Comparison of ENCODE assay signal across 1 cellular context in the genomic region with DNA sequence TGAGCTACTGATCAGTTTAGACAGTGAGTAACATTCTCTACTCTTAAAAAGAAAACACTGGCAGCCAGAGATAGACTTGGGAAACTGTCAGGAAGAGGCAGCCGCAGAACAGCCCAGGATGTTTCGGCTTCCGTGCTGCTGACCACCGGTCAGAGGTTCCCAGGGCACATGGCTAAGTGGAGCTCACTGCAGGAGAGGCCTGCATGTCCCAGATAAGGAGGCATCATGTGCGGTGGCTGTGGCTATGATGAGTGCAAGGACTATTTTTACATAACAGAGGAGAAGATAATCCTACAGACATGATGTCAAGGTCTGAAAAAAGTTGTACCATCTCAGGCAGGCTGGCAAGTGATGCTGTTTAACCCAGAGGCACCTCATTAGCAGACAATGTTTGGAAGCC.
TF ChIP-seq lines count a peak whose summit lies in the region.

No MANE protein-coding gene starts in this region.

TF ChIP-seq in K562, 482 proteins besides CTCF, POLR2A, EP300 and RAD21 (continued from another document and continues in another):
- TF ChIP-seq, protein P1, sequence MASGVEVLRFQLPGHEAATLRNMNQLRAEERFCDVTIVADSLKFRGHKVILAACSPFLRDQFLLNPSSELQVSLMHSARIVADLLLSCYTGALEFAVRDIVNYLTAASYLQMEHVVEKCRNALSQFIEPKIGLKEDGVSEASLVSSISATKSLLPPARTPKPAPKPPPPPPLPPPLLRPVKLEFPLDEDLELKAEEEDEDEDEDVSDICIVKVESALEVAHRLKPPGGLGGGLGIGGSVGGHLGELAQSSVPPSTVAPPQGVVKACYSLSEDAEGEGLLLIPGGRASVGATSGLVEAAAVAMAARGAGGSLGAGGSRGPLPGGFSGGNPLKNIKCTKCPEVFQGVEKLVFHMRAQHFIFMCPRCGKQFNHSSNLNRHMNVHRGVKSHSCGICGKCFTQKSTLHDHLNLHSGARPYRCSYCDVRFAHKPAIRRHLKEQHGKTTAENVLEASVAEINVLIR (CRISPR knock-in tag; IDR thresholded peaks at IDR 0.05) = peak; percentile 64; the same call in 1 of the 2 replicates
- TF ChIP-seq CEBPB (tag; IDR thresholded peaks at IDR 0.05) (no peak), KDM2B (CRISPR knock-in tag; IDR thresholded peaks at IDR 0.05) (no peak), ZSCAN29 (IDR thresholded peaks at IDR 0.05) (no peak), GATAD2A (IDR thresholded peaks at IDR 0.05) (no peak), ZFP30 (CRISPR knock-in tag; IDR thresholded peaks at IDR 0.05; ENCODE audit: borderline replicate concordance) (no peak), KHSRP (IDR thresholded peaks at IDR 0.05) (no peak; the same call in 1 of the 2 replicates), GABPB1 (CRISPR knock-in tag; IDR thresholded peaks at IDR 0.05) (no peak), ID3 (CRISPR knock-in tag; IDR thresholded peaks at IDR 0.05) (no peak), ID3 (tag; IDR thresholded peaks at IDR 0.05) (no peak), SP1 (CRISPR knock-in tag; IDR thresholded peaks at IDR 0.05) (no peak), ZNF175 (CRISPR knock-in tag; IDR thresholded peaks at IDR 0.05; ENCODE audit: low read depth) (peak; percentile 91), NCOA2 (IDR thresholded peaks at IDR 0.05; ENCODE audit: partially characterized antibody in 2 of 2) (no peak), PRMT5 (CRISPR knock-in tag; IDR thresholded peaks at IDR 0.05) (no peak), HDGF (IDR thresholded peaks at IDR 0.05) (no peak), NCOA1 (IDR thresholded peaks at IDR 0.05; ENCODE audit: low read depth) (peak; percentile 67; the same call in 1 of the 2 replicates), ZNF324 (CRISPR knock-in tag; IDR thresholded peaks at IDR 0.05) (no peak), BACH1 (tag; IDR thresholded peaks at IDR 0.05) (peak; percentile 27; the same call in 1 of the 2 replicates), HLTF (IDR thresholded peaks at IDR 0.05) (no peak), FIP1L1 (IDR thresholded peaks at IDR 0.05; ENCODE audit: low read depth, low read length, poor library complexity, severe bottlenecking) (no peak), ZKSCAN3 (CRISPR knock-in tag; IDR thresholded peaks at IDR 0.05) (no peak), ZNF717 (CRISPR knock-in tag; IDR thresholded peaks at IDR 0.05) (no peak), GABPA (tag; conservative IDR thresholded peaks at IDR 0.05; ENCODE audit: low read depth) (peak; percentile 42; the same call in 1 of the 2 replicates), DPF2 (IDR thresholded peaks at IDR 0.05) (peak; percentile 74; the same call in 1 of the 2 replicates), BRCA1 (IDR thresholded peaks at IDR 0.05) (no peak), BRCA1 (CRISPR knock-in tag; IDR thresholded peaks at IDR 0.05) (no peak), YY1 (IDR thresholded peaks at IDR 0.05; ENCODE audit: borderline replicate concordance in 1 of 3, control insufficient read depth in 1 of 3, extremely low read depth in 1 of 3, insufficient read depth in 3 of 3, insufficient read length in 1 of 3, insufficient replicate concordance in 2 of 3, low read depth in 1 of 3, low read length in 2 of 3) (no peak), THRA (IDR thresholded peaks at IDR 0.05) (no peak), MAZ (CRISPR knock-in tag; conservative IDR thresholded peaks at IDR 0.05 in 1 of 2, IDR thresholded peaks at IDR 0.05 in 1 of 2) (no peak; a peak in 1 of 4 replicates), SRSF9 (IDR thresholded peaks at IDR 0.05; ENCODE audit: borderline replicate concordance, low read depth, low read length) (no peak), PHF8 (IDR thresholded peaks at IDR 0.05; ENCODE audit: borderline replicate concordance, low read length) (no peak), SAFB (IDR thresholded peaks at IDR 0.05; ENCODE audit: borderline replicate concordance, low read depth, low read length) (no peak), MCM2 (IDR thresholded peaks at IDR 0.05; ENCODE audit: low read depth) (no peak), ZNF586 (CRISPR knock-in tag; conservative IDR thresholded peaks at IDR 0.05) (no peak), PTRF (tag; IDR thresholded peaks at IDR 0.05) (no peak), RBM15 (IDR thresholded peaks at IDR 0.05; ENCODE audit: insufficient read depth, low read length) (no peak), NFRKB (IDR thresholded peaks at IDR 0.05; ENCODE audit: low read depth) (no peak), MYNN (IDR thresholded peaks at IDR 0.05) (no peak), MYNN (CRISPR knock-in tag; IDR thresholded peaks at IDR 0.05) (no peak), ZEB2 (IDR thresholded peaks at IDR 0.05) (no peak), RAD51 (IDR thresholded peaks at IDR 0.05; ENCODE audit: borderline replicate concordance, low read depth) (no peak), POU5F1 (IDR thresholded peaks at IDR 0.05; ENCODE audit: borderline replicate concordance, low read depth, low read length, partially characterized antibody) (no peak), ZNF146 (CRISPR knock-in tag; IDR thresholded peaks at IDR 0.05; ENCODE audit: unreplicated experiment) (no peak), ASH1L (IDR thresholded peaks at IDR 0.05; ENCODE audit: borderline replicate concordance, low read depth, partially characterized antibody) (no peak), CBFB (CRISPR knock-in tag; IDR thresholded peaks at IDR 0.05) (no peak), FOXJ2 (tag; IDR thresholded peaks at IDR 0.05) (no peak), GATA2 (CRISPR knock-in tag; IDR thresholded peaks at IDR 0.05) (peak; percentile 60; the same call in 1 of the 2 replicates), RFX5 (IDR thresholded peaks at IDR 0.05; ENCODE audit: low read depth, low read length) (no peak), ZNF431 (CRISPR knock-in tag; IDR thresholded peaks at IDR 0.05) (no peak), TGIF2 (CRISPR knock-in tag; IDR thresholded peaks at IDR 0.05) (no peak), IFI16 (CRISPR knock-in tag; IDR thresholded peaks at IDR 0.05) (no peak), TCFL5 (CRISPR knock-in tag; conservative IDR thresholded peaks at IDR 0.05) (no peak), POLR3A (IDR thresholded peaks at IDR 0.05; ENCODE audit: borderline replicate concordance, extremely low read depth, insufficient read depth, insufficient read length) (no peak), ZNF408 (CRISPR knock-in tag; IDR thresholded peaks at IDR 0.05; ENCODE audit: low read depth) (no peak), BCOR (IDR thresholded peaks at IDR 0.05) (no peak), ZKSCAN1 (IDR thresholded peaks at IDR 0.05; ENCODE audit: low read depth, low read length) (0 out of 2 replicates have a peak, but pooled peaks have one; percentile 26), FOXM1 (IDR thresholded peaks at IDR 0.05; ENCODE audit: low read depth) (peak; percentile 58; the same call in 1 of the 2 replicates), FOXM1 (CRISPR knock-in tag; IDR thresholded peaks at IDR 0.05; ENCODE audit: low read depth) (no peak), HEY1 (CRISPR knock-in tag; IDR thresholded peaks at IDR 0.05; ENCODE audit: borderline replicate concordance) (no peak), HBP1 (CRISPR knock-in tag; IDR thresholded peaks at IDR 0.05) (peak; percentile 41; the same call in 1 of the 2 replicates), HDAC8 (tag; IDR thresholded peaks at IDR 0.05) (no peak), C11orf30 (IDR thresholded peaks at IDR 0.05; ENCODE audit: low read depth) (no peak), EZH2 (IDR thresholded peaks at IDR 0.05; ENCODE audit: borderline replicate concordance, low read depth, low read length) (no peak)
- TF ChIP-seq, protein P2, sequence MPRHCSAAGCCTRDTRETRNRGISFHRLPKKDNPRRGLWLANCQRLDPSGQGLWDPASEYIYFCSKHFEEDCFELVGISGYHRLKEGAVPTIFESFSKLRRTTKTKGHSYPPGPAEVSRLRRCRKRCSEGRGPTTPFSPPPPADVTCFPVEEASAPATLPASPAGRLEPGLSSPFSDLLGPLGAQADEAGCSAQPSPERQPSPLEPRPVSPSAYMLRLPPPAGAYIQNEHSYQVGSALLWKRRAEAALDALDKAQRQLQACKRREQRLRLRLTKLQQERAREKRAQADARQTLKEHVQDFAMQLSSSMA (CRISPR knock-in tag; IDR thresholded peaks at IDR 0.05) = no peak
- TF ChIP-seq, protein P3, sequence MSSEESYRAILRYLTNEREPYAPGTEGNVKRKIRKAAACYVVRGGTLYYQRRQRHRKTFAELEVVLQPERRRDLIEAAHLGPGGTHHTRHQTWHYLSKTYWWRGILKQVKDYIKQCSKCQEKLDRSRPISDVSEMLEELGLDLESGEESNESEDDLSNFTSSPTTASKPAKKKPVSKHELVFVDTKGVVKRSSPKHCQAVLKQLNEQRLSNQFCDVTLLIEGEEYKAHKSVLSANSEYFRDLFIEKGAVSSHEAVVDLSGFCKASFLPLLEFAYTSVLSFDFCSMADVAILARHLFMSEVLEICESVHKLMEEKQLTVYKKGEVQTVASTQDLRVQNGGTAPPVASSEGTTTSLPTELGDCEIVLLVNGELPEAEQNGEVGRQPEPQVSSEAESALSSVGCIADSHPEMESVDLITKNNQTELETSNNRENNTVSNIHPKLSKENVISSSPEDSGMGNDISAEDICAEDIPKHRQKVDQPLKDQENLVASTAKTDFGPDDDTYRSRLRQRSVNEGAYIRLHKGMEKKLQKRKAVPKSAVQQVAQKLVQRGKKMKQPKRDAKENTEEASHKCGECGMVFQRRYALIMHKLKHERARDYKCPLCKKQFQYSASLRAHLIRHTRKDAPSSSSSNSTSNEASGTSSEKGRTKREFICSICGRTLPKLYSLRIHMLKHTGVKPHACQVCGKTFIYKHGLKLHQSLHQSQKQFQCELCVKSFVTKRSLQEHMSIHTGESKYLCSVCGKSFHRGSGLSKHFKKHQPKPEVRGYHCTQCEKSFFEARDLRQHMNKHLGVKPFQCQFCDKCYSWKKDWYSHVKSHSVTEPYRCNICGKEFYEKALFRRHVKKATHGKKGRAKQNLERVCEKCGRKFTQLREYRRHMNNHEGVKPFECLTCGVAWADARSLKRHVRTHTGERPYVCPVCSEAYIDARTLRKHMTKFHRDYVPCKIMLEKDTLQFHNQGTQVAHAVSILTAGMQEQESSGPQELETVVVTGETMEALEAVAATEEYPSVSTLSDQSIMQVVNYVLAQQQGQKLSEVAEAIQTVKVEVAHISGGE (CRISPR knock-in tag; IDR thresholded peaks at IDR 0.05) = peak in 1 of 3 experiments; percentile 70; a peak in 2 of 6 replicates
- TF ChIP-seq, protein P4, sequence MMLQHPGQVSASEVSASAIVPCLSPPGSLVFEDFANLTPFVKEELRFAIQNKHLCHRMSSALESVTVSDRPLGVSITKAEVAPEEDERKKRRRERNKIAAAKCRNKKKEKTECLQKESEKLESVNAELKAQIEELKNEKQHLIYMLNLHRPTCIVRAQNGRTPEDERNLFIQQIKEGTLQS (IDR thresholded peaks at IDR 0.05) = peak; percentile 52; the same call in 1 of the 2 replicates
- TF ChIP-seq, protein P4 (CRISPR knock-in tag; conservative IDR thresholded peaks at IDR 0.05) = peak; percentile 86; the same call in 1 of the 2 replicates
- TF ChIP-seq, protein P5, sequence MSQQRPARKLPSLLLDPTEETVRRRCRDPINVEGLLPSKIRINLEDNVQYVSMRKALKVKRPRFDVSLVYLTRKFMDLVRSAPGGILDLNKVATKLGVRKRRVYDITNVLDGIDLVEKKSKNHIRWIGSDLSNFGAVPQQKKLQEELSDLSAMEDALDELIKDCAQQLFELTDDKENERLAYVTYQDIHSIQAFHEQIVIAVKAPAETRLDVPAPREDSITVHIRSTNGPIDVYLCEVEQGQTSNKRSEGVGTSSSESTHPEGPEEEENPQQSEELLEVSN (IDR thresholded peaks at IDR 0.05; ENCODE audit: borderline replicate concordance in 1 of 2, extremely low read depth in 1 of 2, insufficient read depth in 1 of 2, insufficient read length in 1 of 2, low read depth in 1 of 2, low read length in 1 of 2, poor library complexity in 1 of 2, severe bottlenecking in 1 of 2) = peak in 1 of 2 experiments; percentile 53
- TF ChIP-seq, protein P6, sequence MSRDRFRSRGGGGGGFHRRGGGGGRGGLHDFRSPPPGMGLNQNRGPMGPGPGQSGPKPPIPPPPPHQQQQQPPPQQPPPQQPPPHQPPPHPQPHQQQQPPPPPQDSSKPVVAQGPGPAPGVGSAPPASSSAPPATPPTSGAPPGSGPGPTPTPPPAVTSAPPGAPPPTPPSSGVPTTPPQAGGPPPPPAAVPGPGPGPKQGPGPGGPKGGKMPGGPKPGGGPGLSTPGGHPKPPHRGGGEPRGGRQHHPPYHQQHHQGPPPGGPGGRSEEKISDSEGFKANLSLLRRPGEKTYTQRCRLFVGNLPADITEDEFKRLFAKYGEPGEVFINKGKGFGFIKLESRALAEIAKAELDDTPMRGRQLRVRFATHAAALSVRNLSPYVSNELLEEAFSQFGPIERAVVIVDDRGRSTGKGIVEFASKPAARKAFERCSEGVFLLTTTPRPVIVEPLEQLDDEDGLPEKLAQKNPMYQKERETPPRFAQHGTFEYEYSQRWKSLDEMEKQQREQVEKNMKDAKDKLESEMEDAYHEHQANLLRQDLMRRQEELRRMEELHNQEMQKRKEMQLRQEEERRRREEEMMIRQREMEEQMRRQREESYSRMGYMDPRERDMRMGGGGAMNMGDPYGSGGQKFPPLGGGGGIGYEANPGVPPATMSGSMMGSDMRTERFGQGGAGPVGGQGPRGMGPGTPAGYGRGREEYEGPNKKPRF (IDR thresholded peaks at IDR 0.05; ENCODE audit: low read depth, low read length) = no peak
